Comparison of ENCODE assay signal across 8 cellular contexts in the genomic region with DNA sequence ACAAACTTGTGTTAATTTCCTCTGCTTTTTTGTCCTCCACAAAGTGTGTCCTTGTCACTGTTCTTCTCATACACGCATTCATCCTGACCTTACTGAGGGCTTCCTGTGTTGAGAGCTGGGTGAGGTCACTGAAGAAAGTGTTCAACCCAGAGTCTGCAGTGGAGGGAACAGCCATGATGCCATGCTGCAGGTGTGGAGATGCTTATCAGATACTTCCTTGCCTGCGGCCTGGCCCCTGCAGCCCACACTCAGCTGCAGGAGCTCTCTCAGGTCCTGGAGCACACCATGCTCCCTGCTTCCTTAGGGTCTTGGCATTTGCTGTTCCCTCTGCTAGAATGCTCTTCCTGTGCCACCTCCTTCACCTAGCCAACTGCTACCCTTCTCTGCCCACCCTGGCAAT.
DNase-seq lines count a peak whose midpoint lies in the region; ATAC-seq and TF ChIP-seq lines count a peak whose summit lies in the region.

No MANE protein-coding gene starts in this region.

- peak overlapping the region; percentile 84 for H3K27ac Mint-ChIP-seq in activated T-helper 17 cell treated with anti-CD3 and anti-CD28 coated beads, Interleukin-2, amount 50 U/mL, for 72 hours

- H3K9me1 ChIP-seq in IMR-90 (ENCODE audit: insufficient read depth, low read length): peaks cover 12% of the 10 kb centered on the region

- in situ Hi-C loops in IMR-90 (cut with MboI; ENCODE audit: low sequenced_read_pairs): no loop called here

- H3K9ac ChIP-seq in IMR-90 (ENCODE audit: low read depth, low read length): no peak overlapping the region
- H3K9ac ChIP-seq in trophoblast cell (ENCODE audit: low read length): no peak overlapping the region

- TF ChIP-seq POLR2A in IMR-90 (IDR thresholded peaks at IDR 0.05; ENCODE audit: low read depth, low read length): no peak

- no peak overlapping the region for H4K5ac ChIP-seq in IMR-90 (ENCODE audit: low read depth, low read length)

- H3K4me1 Mint-ChIP-seq in activated T-helper 17 cell treated with anti-CD3 and anti-CD28 coated beads, Interleukin-2, amount 50 U/mL, for 72 hours: peaks cover 39% of the 10 kb centered on the region

- no peaks in the 10 kb centered on the region for H3K9me3 Mint-ChIP-seq in activated T-helper 17 cell treated with anti-CD3 and anti-CD28 coated beads, Interleukin-2, amount 50 U/mL, for 72 hours

- no peaks in the 10 kb centered on the region for H4K20me1 ChIP-seq in IMR-90 (ENCODE audit: insufficient read depth, low read length)

- H4K91ac ChIP-seq in IMR-90 (ENCODE audit: insufficient read depth, low read depth, low read length) (peak overlapping the region; percentile 34; the same call in 1 of the 2 replicates), trophoblast cell (ENCODE audit: low read depth, low read length) (no peak overlapping the region)

- H4K8ac ChIP-seq in IMR-90 (ENCODE audit: low read depth in 2 of 2, low read length in 2 of 2) (peak overlapping the region; percentile 11 to 86; a peak in 2 of 4 replicates), trophoblast cell (ENCODE audit: low read depth, low read length) (no peak overlapping the region)

- H3K79me1 ChIP-seq in IMR-90 (ENCODE audit: low read depth in 1 of 2, low read length in 2 of 2) (0 out of 4 replicates have a peak, but pooled peaks cover 0 to 6% of the 10 kb centered on the region in 2 experiments), trophoblast cell (ENCODE audit: low read length) (no peaks in the 10 kb centered on the region)

- no peak overlapping the region for H2BK5ac ChIP-seq in IMR-90 (ENCODE audit: low read depth, low read length, poor library complexity, severe bottlenecking)
- no peak overlapping the region for H2BK5ac ChIP-seq in trophoblast cell (ENCODE audit: low read depth, low read length, poor library complexity)

- ATAC-seq in GM19035 (IDR thresholded peaks at IDR 0.05; ENCODE audit: unreplicated experiment): peak; percentile 24
- ATAC-seq in IMR-90 (ENCODE audit: low read depth): no peak
- ATAC-seq in activated T-helper 17 cell treated with anti-CD3 and anti-CD28 coated beads, Interleukin-2, amount 50 U/mL, for 72 hours (replicated peaks): peak; percentile 89

- H3K56ac ChIP-seq in IMR-90 (ENCODE audit: extremely low read depth, insufficient read depth, low read length): no peak overlapping the region

- no peaks in the 10 kb centered on the region for H3K27me3 Mint-ChIP-seq in activated T-helper 17 cell treated with anti-CD3 and anti-CD28 coated beads, Interleukin-2, amount 50 U/mL, for 72 hours

- peak overlapping the region; percentile 72 for H3K4me3 Mint-ChIP-seq in activated T-helper 17 cell treated with anti-CD3 and anti-CD28 coated beads, Interleukin-2, amount 50 U/mL, for 72 hours

- H2BK120ac ChIP-seq in IMR-90 (ENCODE audit: low read depth, low read length) (peak overlapping the region; percentile 91), trophoblast cell (ENCODE audit: insufficient read depth, low read length, poor library complexity) (no peak overlapping the region)

- H3K27me3 ChIP-seq in IMR-90 (ENCODE audit: control insufficient read depth, insufficient read depth, low read length): no peaks in the 10 kb centered on the region
- no peaks in the 10 kb centered on the region for H3K27me3 ChIP-seq in trophoblast cell (ENCODE audit: insufficient read depth, low read length)

- intact Hi-C loops in IMR-90 (cut with micrococcal nuclease): loop anchor here (10.0 kb wide), 1 partner anchor 278 kb away; no protein-coding TSS in a partner anchor

- peaks cover 11% of the 10 kb centered on the region for H3K4me1 ChIP-seq in IMR-90 (ENCODE audit: control insufficient read depth, insufficient read depth, low read length)
- peaks cover 0 to 3% of the 10 kb centered on the region in 2 experiments for H3K4me1 ChIP-seq in trophoblast cell (ENCODE audit: control insufficient read depth in 1 of 2, insufficient read depth in 2 of 2, low read length in 2 of 2)

- H2BK12ac ChIP-seq in trophoblast cell (ENCODE audit: low read length): no peak overlapping the region

- H3K4ac ChIP-seq in IMR-90 (ENCODE audit: low read depth, low read length) (peak overlapping the region; percentile 20), trophoblast cell (ENCODE audit: low read depth, low read length) (no peak overlapping the region)

- TF ChIP-seq RAD21 in IMR-90 (IDR thresholded peaks at IDR 0.05; ENCODE audit: low read length): no peak

- peak overlapping the region; percentile 1 for H2AK5ac ChIP-seq in IMR-90 (ENCODE audit: low read depth, low read length)
- H2AK5ac ChIP-seq in trophoblast cell (ENCODE audit: low read length): no peak overlapping the region

- no peak overlapping the region for H2AK9ac ChIP-seq in IMR-90 (replicated peaks; ENCODE audit: low read depth, low read length, poor library complexity)

- no TSS peak for BruUV-seq in IMR-90 (replicated peaks; lab: Mats Ljungman, UMichigan)

- no peak overlapping the region for H3K4me3 ChIP-seq in IMR-90 (ENCODE audit: insufficient read depth, low read depth, low read length)
- no peak overlapping the region for H3K4me3 ChIP-seq in trophoblast cell (ENCODE audit: low read depth, low read length)

- no peaks in the 10 kb centered on the region for H3K36me3 ChIP-seq in IMR-90 (ENCODE audit: control insufficient read depth, insufficient read depth, low read length)
- H3K36me3 ChIP-seq in trophoblast cell (ENCODE audit: control insufficient read depth in 1 of 2, insufficient read depth in 2 of 2, low read length in 2 of 2): no peaks in the 10 kb centered on the region

- H3K18ac ChIP-seq in IMR-90 (ENCODE audit: low read depth, low read length) (no peak overlapping the region), trophoblast cell (ENCODE audit: low read length) (no peak overlapping the region)

- TF ChIP-seq CTCF in IMR-90 (conservative IDR thresholded peaks at IDR 0.05; ENCODE audit: low read depth, low read length): no peak

- H2BK20ac ChIP-seq in IMR-90 (ENCODE audit: low read depth, low read length): peak overlapping the region; percentile 85; the same call in 1 of the 2 replicates

- POLR2A ChIA-PET in IMR-90 (lab: Charles Lee; ENCODE audit: unreplicated experiment): no interaction called here

- H3K27ac ChIP-seq in IMR-90 (ENCODE audit: insufficient read depth, low read length) (no peak overlapping the region), trophoblast cell (ENCODE audit: low read depth, low read length) (no peak overlapping the region)

- 100% methylated on average over 1 of the region's 2 CpGs; no CpG with 5 or more reads in 1 of the 2 experiments for WGBS in IMR-90 (ENCODE audit: extremely low coverage in 2 of 2, insufficient read length in 1 of 2), 2 experiments
- WGBS in trophoblast cell (ENCODE audit: extremely low coverage, insufficient coverage, insufficient read length): no CpG with 5 or more reads among the region's 2 CpGs

- H2BK15ac ChIP-seq in IMR-90 (ENCODE audit: low read depth, low read length): no peak overlapping the region

- H2AFZ ChIP-seq in IMR-90 (replicated peaks; ENCODE audit: low read length, poor library complexity) (peak overlapping the region; percentile 40), trophoblast cell (ENCODE audit: insufficient read depth, low read length, poor library complexity) (no peak overlapping the region)

- H4K12ac ChIP-seq in trophoblast cell (ENCODE audit: low read depth, low read length): no peak overlapping the region

- dilution Hi-C loops in IMR-90 (cut with HindIII; ENCODE audit: low sequenced_read_pairs, unreplicated experiment): no loop called here

- DNase-seq in IMR-90 (no peak), trophoblast cell (peak; percentile 18 to 63), SIG-M5 treated with dmso at 0.1 percent for 504 hours (lab: John Stamatoyannopoulos, UW; ENCODE audit: unreplicated experiment) (no peak), NCI-H82 (lab: John Stamatoyannopoulos, UW) (no peak), NCI-H146 treated with DMSO at 0.1 percent for 48 hours (lab: John Stamatoyannopoulos, UW; ENCODE audit: unreplicated experiment) (no peak), COR-L47 (lab: John Stamatoyannopoulos, UW) (no peak)

- H3K4me2 ChIP-seq in IMR-90 (ENCODE audit: low read depth, low read length): no peak overlapping the region
- H3K4me2 ChIP-seq in trophoblast cell (ENCODE audit: low read length): no peak overlapping the region

- CTCF ChIA-PET in IMR-90 (lab: Yijun Ruan, JAX): no interaction called here

- H3K79me2 ChIP-seq in trophoblast cell (ENCODE audit: control insufficient read depth, insufficient read depth, low read length, poor library complexity): no peaks in the 10 kb centered on the region

- no peaks in the 10 kb centered on the region for H3K36me3 Mint-ChIP-seq in activated T-helper 17 cell treated with anti-CD3 and anti-CD28 coated beads, Interleukin-2, amount 50 U/mL, for 72 hours (ENCODE audit: low read depth)

- H3K14ac ChIP-seq in IMR-90 (replicated peaks; ENCODE audit: low read depth, low read length) (peak overlapping the region; percentile 26; the same call in 1 of the 2 replicates), trophoblast cell (ENCODE audit: low read length) (no peak overlapping the region)

- H3K9me3 ChIP-seq in IMR-90 (ENCODE audit: control insufficient read depth, insufficient read depth, low read length) (no peaks in the 10 kb centered on the region), trophoblast cell (ENCODE audit: insufficient read depth, low read depth, low read length) (no peaks in the 10 kb centered on the region)

- H3K23ac ChIP-seq in IMR-90 (ENCODE audit: low read depth, low read length) (peak overlapping the region; percentile 18; the same call in 1 of the 2 replicates), trophoblast cell (ENCODE audit: low read length) (no peak overlapping the region)

TF ChIP-seq in IMR-90, 13 proteins besides CTCF, POLR2A, EP300 and RAD21 (continues in another document):
- TF ChIP-seq CHD1 (IDR thresholded peaks at IDR 0.05; ENCODE audit: low read depth, low read length) (no peak), RFX5 (IDR thresholded peaks at IDR 0.05; ENCODE audit: low read depth, low read length) (no peak), RCOR1 (IDR thresholded peaks at IDR 0.05; ENCODE audit: insufficient replicate concordance, low read length) (no peak), MAZ (IDR thresholded peaks at IDR 0.05; ENCODE audit: borderline replicate concordance, low read depth, low read length) (no peak), SMC3 (IDR thresholded peaks at IDR 0.05; ENCODE audit: low read depth, low read length) (no peak), CEBPB (IDR thresholded peaks at IDR 0.05; ENCODE audit: low read depth, low read length) (no peak), BHLHE40 (IDR thresholded peaks at IDR 0.05; ENCODE audit: low read depth, low read length) (no peak), NFE2L2 (IDR thresholded peaks at IDR 0.05; ENCODE audit: low read depth, low read length) (no peak)
- TF ChIP-seq, protein P1, sequence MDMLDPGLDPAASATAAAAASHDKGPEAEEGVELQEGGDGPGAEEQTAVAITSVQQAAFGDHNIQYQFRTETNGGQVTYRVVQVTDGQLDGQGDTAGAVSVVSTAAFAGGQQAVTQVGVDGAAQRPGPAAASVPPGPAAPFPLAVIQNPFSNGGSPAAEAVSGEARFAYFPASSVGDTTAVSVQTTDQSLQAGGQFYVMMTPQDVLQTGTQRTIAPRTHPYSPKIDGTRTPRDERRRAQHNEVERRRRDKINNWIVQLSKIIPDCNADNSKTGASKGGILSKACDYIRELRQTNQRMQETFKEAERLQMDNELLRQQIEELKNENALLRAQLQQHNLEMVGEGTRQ (IDR thresholded peaks at IDR 0.05; ENCODE audit: low read depth, low read length): no peak

Comparison
In these comparisons a context has a peak if more than half of its experiments do, and no peak if none do; other contexts are left out.
1. DNase-seq: peak in trophoblast cell (2 of 2); none in IMR-90 (single experiment), SIG-M5 treated with dmso at 0.1 percent for 504 hours (single experiment), NCI-H82 (single experiment), NCI-H146 treated with DMSO at 0.1 percent for 48 hours (single experiment) and COR-L47 (single experiment).